Comparison of ENCODE assay signal across 10 cellular contexts in the genomic region with DNA sequence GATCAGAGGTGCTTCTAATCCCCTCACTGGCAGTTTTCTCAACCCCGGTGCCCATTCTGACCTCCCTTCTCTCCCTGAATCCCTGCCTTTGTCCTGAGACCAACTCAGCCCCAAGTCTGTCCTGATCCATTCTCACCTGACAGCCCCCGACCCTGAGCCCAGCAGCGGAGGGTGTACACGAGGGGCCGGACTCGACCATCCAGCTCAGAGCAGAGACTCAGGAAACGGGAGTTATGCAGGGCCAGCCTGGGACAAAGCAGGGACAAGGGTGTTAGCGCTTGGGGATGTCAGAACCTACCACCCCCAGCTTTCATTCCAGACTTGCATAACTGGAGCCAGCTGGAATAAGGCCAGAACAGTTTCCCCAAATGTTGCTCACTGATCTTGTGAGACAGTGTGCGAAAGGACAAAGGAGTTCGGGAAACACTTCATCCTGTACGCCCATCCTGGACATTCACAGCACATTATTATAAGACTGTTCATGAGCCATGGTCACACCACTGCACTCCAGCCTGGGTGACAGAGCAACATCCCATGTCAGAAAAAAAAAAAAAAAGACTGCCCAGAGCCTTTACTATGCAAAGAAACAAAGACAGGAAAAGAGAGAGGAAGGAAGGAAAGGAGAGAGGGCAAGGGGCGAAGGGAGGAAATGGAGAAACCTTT. TPM values are rescaled to one million over a fixed set of nuclear protein-coding genes. Genes with fewer than 3 reads are reported as not detected.
A peak's percentile ranks its signal among the peaks of the same experiment; 100 is the strongest.
DNase-seq lines count a peak whose midpoint lies in the region; TF ChIP-seq lines count a peak whose summit lies in the region.
"Had no signal": no experiment of that assay in that cellular context is flagged by ENCODE, and none has a peak within 500 bp of the region (broad histone marks: within the 10 kb centered on the region; RNA-seq: fewer than 3 reads in every experiment).

No MANE protein-coding gene starts in this region.

- H3K36me3 ChIP-seq in esophagus (ENCODE audit: control insufficient read depth in 2 of 2, insufficient read depth in 2 of 2, low read length in 1 of 2) (peaks cover 5 to 18% of the 10 kb centered on the region in 2 donors), mucosa of stomach (ENCODE audit: control insufficient read depth, insufficient read depth, low read length) (peaks cover 4% of the 10 kb centered on the region), tibial nerve (peaks cover 0 to 72% (median 5%) of the 10 kb centered on the region in 3 donors)

- TF ChIP-seq CTCF in tibial nerve (IDR thresholded peaks at IDR 0.05), result no peak

- intact Hi-C loops in activated CD4-positive, alpha-beta memory T cell treated with anti-CD3 and anti-CD28 coated beads for 36 hours (cut with micrococcal nuclease), result no loop called here

- 69 to 72% methylated on average over 12 of the region's 12 CpGs for WGBS in esophagus, 2 donors
- 57 to 62% methylated on average over 12 of the region's 12 CpGs for WGBS in tibial nerve, 2 donors

- no peak for DNase-seq in activated CD4-positive, alpha-beta memory T cell treated with anti-CD3 and anti-CD28 coated beads, Interleukin-2, amount 10 ng/mL, durations not matched to agents 7 days and 5 days
- no peak for DNase-seq in activated CD4-positive, alpha-beta memory T cell treated with anti-CD3 and anti-CD28 coated beads for 36 hours
- no peak for DNase-seq in tibial nerve (ENCODE audit: low spot score in 2 of 2)
- no peak for DNase-seq in NCI-H146 treated with DMSO at 0.1 percent for 48 hours (lab: John Stamatoyannopoulos, UW; ENCODE audit: unreplicated experiment)
- no peak for DNase-seq in D341Med (ENCODE audit: low spot score)
- DNase-seq in stimulated activated CD4-positive, alpha-beta T cell treated with anti-CD3 and anti-CD28 coated beads, Interleukin-2, amount 100 ng/mL, for 24 hours, result no peak
- DNase-seq: ACHN, NCI-H526 had no signal

- CTCF ChIA-PET in activated CD4-positive, alpha-beta memory T cell treated with anti-CD3 and anti-CD28 coated beads, Interleukin-2, amount 10 ng/mL, durations not matched to agents 7 days and 5 days (lab: Charles Lee), result interaction anchor here (1.4 kb wide), 1 partner anchor 209 kb away, joined by 3 read pairs; no protein-coding TSS in a partner anchor
- CTCF ChIA-PET in activated CD4-positive, alpha-beta memory T cell treated with anti-CD3 and anti-CD28 coated beads for 36 hours (lab: Charles Lee), result interaction anchor here (1.6 kb wide), 1 partner anchor 152 kb away, joined by 5 read pairs; no protein-coding TSS in a partner anchor

- no peak overlapping the region for H3K4me3 Mint-ChIP-seq in activated CD4-positive, alpha-beta memory T cell treated with anti-CD3 and anti-CD28 coated beads, Interleukin-2, amount 10 ng/mL, durations not matched to agents 7 days and 5 days
- H3K4me3 Mint-ChIP-seq in activated CD4-positive, alpha-beta memory T cell treated with anti-CD3 and anti-CD28 coated beads for 36 hours, result no peak overlapping the region

- H3K9me3 ChIP-seq in esophagus (ENCODE audit: control insufficient read depth in 2 of 2, insufficient read depth in 1 of 2, low read depth in 1 of 2, low read length in 1 of 2), result no peaks in the 10 kb centered on the region
- no peaks in the 10 kb centered on the region for H3K9me3 ChIP-seq in mucosa of stomach (ENCODE audit: control insufficient read depth, low read length)
- H3K9me3 ChIP-seq in tibial nerve, result no peaks in the 10 kb centered on the region

- H3K9ac ChIP-seq in mucosa of stomach (ENCODE audit: low read length), result peak overlapping the region; percentile 51

- H3K4me1 Mint-ChIP-seq in activated CD4-positive, alpha-beta memory T cell treated with anti-CD3 and anti-CD28 coated beads, Interleukin-2, amount 10 ng/mL, durations not matched to agents 7 days and 5 days, result peaks cover 30% of the 10 kb centered on the region
- peaks cover 23% of the 10 kb centered on the region for H3K4me1 Mint-ChIP-seq in activated CD4-positive, alpha-beta memory T cell treated with anti-CD3 and anti-CD28 coated beads for 36 hours (ENCODE audit: low read depth)

- H3K9me3 Mint-ChIP-seq in activated CD4-positive, alpha-beta memory T cell treated with anti-CD3 and anti-CD28 coated beads, Interleukin-2, amount 10 ng/mL, durations not matched to agents 7 days and 5 days, result no peaks in the 10 kb centered on the region
- no peaks in the 10 kb centered on the region for H3K9me3 Mint-ChIP-seq in activated CD4-positive, alpha-beta memory T cell treated with anti-CD3 and anti-CD28 coated beads for 36 hours

- H3K4me1 ChIP-seq in esophagus (ENCODE audit: control insufficient read depth in 2 of 2, insufficient read depth in 2 of 2, low read length in 1 of 2), result peaks cover 0 to 8% of the 10 kb centered on the region in 2 donors
- peaks cover 37% of the 10 kb centered on the region for H3K4me1 ChIP-seq in mucosa of stomach (ENCODE audit: control insufficient read depth, insufficient read depth, low read length)
- peaks cover 0 to 37% (median 20%) of the 10 kb centered on the region in 4 donors for H3K4me1 ChIP-seq in tibial nerve

- peaks cover 61% of the 10 kb centered on the region for H3K36me3 Mint-ChIP-seq in activated CD4-positive, alpha-beta memory T cell treated with anti-CD3 and anti-CD28 coated beads, Interleukin-2, amount 10 ng/mL, durations not matched to agents 7 days and 5 days (ENCODE audit: low read depth)
- H3K36me3 Mint-ChIP-seq in activated CD4-positive, alpha-beta memory T cell treated with anti-CD3 and anti-CD28 coated beads for 36 hours, result peaks cover 32% of the 10 kb centered on the region

- H3K27me3 Mint-ChIP-seq in activated CD4-positive, alpha-beta memory T cell treated with anti-CD3 and anti-CD28 coated beads, Interleukin-2, amount 10 ng/mL, durations not matched to agents 7 days and 5 days, result no peaks in the 10 kb centered on the region
- no peaks in the 10 kb centered on the region for H3K27me3 Mint-ChIP-seq in activated CD4-positive, alpha-beta memory T cell treated with anti-CD3 and anti-CD28 coated beads for 36 hours

- H3K27me3 ChIP-seq in esophagus (ENCODE audit: control insufficient read depth in 1 of 2, insufficient read depth in 2 of 2, low read length in 2 of 2) (no peaks in the 10 kb centered on the region), mucosa of stomach (ENCODE audit: control insufficient read depth, insufficient read depth, low read length) (no peaks in the 10 kb centered on the region), tibial nerve (no peaks in the 10 kb centered on the region)

- TF ChIP-seq POLR2A in tibial nerve (IDR thresholded peaks at IDR 0.05), result no peak

- H3K4me3 ChIP-seq in esophagus (ENCODE audit: low read depth in 1 of 2, low read length in 2 of 2), result no peak overlapping the region
- H3K4me3 ChIP-seq in mucosa of stomach (ENCODE audit: low read length), result no peak overlapping the region
- no peak overlapping the region for H3K4me3 ChIP-seq in tibial nerve

- H3K27ac Mint-ChIP-seq in activated CD4-positive, alpha-beta memory T cell treated with anti-CD3 and anti-CD28 coated beads, Interleukin-2, amount 10 ng/mL, durations not matched to agents 7 days and 5 days, result peak overlapping the region; percentile 41
- no peak overlapping the region for H3K27ac Mint-ChIP-seq in activated CD4-positive, alpha-beta memory T cell treated with anti-CD3 and anti-CD28 coated beads for 36 hours

- TF ChIP-seq EP300 in tibial nerve (IDR thresholded peaks at IDR 0.05), result peak in 1 of 2 donors; percentile 54

- POLR2A ChIA-PET in activated CD4-positive, alpha-beta memory T cell treated with anti-CD3 and anti-CD28 coated beads, Interleukin-2, amount 10 ng/mL, durations not matched to agents 7 days and 5 days (lab: Charles Lee), result interaction anchor here (1.3 to 7.8 kb wide), 2 partner anchors 16 to 152 kb away, joined by 4 to 129 read pairs; a partner anchor contains a TSS
- POLR2A ChIA-PET in activated CD4-positive, alpha-beta memory T cell treated with anti-CD3 and anti-CD28 coated beads for 36 hours (lab: Charles Lee), result interaction anchor here (0.6 kb wide), 1 partner anchor 285 kb away, joined by 3 read pairs; no protein-coding TSS in a partner anchor

- H3K27ac ChIP-seq in esophagus (ENCODE audit: low read depth in 2 of 2, low read length in 1 of 2), result peak overlapping the region; percentile 65 to 78
- peak overlapping the region in 3 of 4 donors; percentile 9 to 89 (median 60) for H3K27ac ChIP-seq in tibial nerve

RNA-seq across cellular contexts. Expression of a gene that starts 3.5 kb away (rescaled TPM):
- total RNA-seq in activated CD4-positive, alpha-beta memory T cell treated with anti-CD3 and anti-CD28 coated beads, Interleukin-2, amount 10 ng/mL, durations not matched to agents 7 days and 5 days, result 100 to 1,000 TPM; 991 to 999 TPM
- 1,000 to 10,000 TPM; 1,956 to 1,989 TPM for total RNA-seq in activated CD4-positive, alpha-beta memory T cell treated with anti-CD3 and anti-CD28 coated beads for 36 hours
- polyA plus RNA-seq in esophagus, result 1,000 to 10,000 TPM in 1 of 2 donors, 100 to 1,000 TPM in 1; 884 to 1,495 TPM
- total RNA-seq in tibial nerve, result 1,000 to 10,000 TPM; 1,003 to 1,250 (median 1,110) TPM

RNA-seq across cellular contexts. Expression of a gene that starts 14.1 kb away (rescaled TPM):
- 10 to 100 TPM; 23.7 to 25.2 TPM for total RNA-seq in activated CD4-positive, alpha-beta memory T cell treated with anti-CD3 and anti-CD28 coated beads, Interleukin-2, amount 10 ng/mL, durations not matched to agents 7 days and 5 days
- total RNA-seq in activated CD4-positive, alpha-beta memory T cell treated with anti-CD3 and anti-CD28 coated beads for 36 hours, result 10 to 100 TPM; 32.7 to 34.2 TPM
- polyA plus RNA-seq in esophagus, result 10 to 100 TPM in 1 of 2 donors, 1 to 10 TPM in 1; 9.0 to 15.2 TPM
- 10 to 100 TPM in 3 of 4 donors, 1 to 10 TPM in 1; 8.3 to 18.8 (median 14.2) TPM for total RNA-seq in tibial nerve

RNA-seq across cellular contexts. Expression of a gene that starts 24.5 kb away (rescaled TPM):
- total RNA-seq in activated CD4-positive, alpha-beta memory T cell treated with anti-CD3 and anti-CD28 coated beads, Interleukin-2, amount 10 ng/mL, durations not matched to agents 7 days and 5 days, result 100 to 1,000 TPM; 226 TPM
- total RNA-seq in activated CD4-positive, alpha-beta memory T cell treated with anti-CD3 and anti-CD28 coated beads for 36 hours, result 100 to 1,000 TPM; 166 to 167 TPM
- 10 to 100 TPM; 76.2 to 90.4 TPM for polyA plus RNA-seq in esophagus
- 10 to 100 TPM; 79.5 to 95.3 (median 88.8) TPM for total RNA-seq in tibial nerve

RNA-seq across cellular contexts. Expression of a gene that starts 30.6 kb away (rescaled TPM):
- 100 to 1,000 TPM; 323 to 360 TPM for total RNA-seq in activated CD4-positive, alpha-beta memory T cell treated with anti-CD3 and anti-CD28 coated beads, Interleukin-2, amount 10 ng/mL, durations not matched to agents 7 days and 5 days
- total RNA-seq in activated CD4-positive, alpha-beta memory T cell treated with anti-CD3 and anti-CD28 coated beads for 36 hours, result 10 to 100 TPM; 83.7 to 85.2 TPM
- polyA plus RNA-seq in esophagus, result 100 to 1,000 TPM; 168 to 195 TPM
- total RNA-seq in tibial nerve, result 1,000 to 10,000 TPM; 1,417 to 3,061 (median 2,562) TPM

RNA-seq across cellular contexts. Expression of a gene that starts 35.4 kb away (rescaled TPM):
- total RNA-seq in activated CD4-positive, alpha-beta memory T cell treated with anti-CD3 and anti-CD28 coated beads, Interleukin-2, amount 10 ng/mL, durations not matched to agents 7 days and 5 days, result 100 to 1,000 TPM; 121 to 122 TPM
- total RNA-seq in activated CD4-positive, alpha-beta memory T cell treated with anti-CD3 and anti-CD28 coated beads for 36 hours, result 100 to 1,000 TPM; 113 to 116 TPM
- polyA plus RNA-seq in esophagus, result 100 to 1,000 TPM in 1 of 2 donors, 10 to 100 TPM in 1; 79.0 to 107 TPM
- total RNA-seq in tibial nerve, result 100 to 1,000 TPM in 2 of 4 donors, 10 to 100 TPM in 2; 64.9 to 138 (median 93.9) TPM
